9 cellular contexts compared by ENCODE assay signal in genomic region chr2:135997380-135997779, GRCh38. TPM values are rescaled to one million over a fixed set of nuclear protein-coding genes. Genes with fewer than 3 reads are reported as not detected.
A peak's percentile ranks its signal among the peaks of the same experiment; 100 is the strongest.
DNase-seq lines count a peak whose midpoint lies in the region; ATAC-seq and TF ChIP-seq lines count a peak whose summit lies in the region.
"Had no signal": no experiment of that assay in that cellular context is flagged by ENCODE, and none has a peak within 500 bp of the region (broad histone marks: within the 10 kb centered on the region; RNA-seq: fewer than 3 reads in every experiment).

No MANE protein-coding gene starts in this region.

- H3K9me2 ChIP-seq in MM.1S (replicated peaks; ENCODE audit: insufficient read depth, low read length) = no peaks in the 10 kb centered on the region

- peaks cover 35% of the 10 kb centered on the region for H3K4me1 Mint-ChIP-seq in nephron
- H3K4me1 Mint-ChIP-seq in T-helper 2 cell treated with Interferon-gamma antibody and Interleukin-4, amounts not matched to agents 5 μg/mL and 100 μg/mL, for 36 hours (ENCODE audit: low read depth) = peaks cover 29% of the 10 kb centered on the region

- peak; percentile 27 to 44 (median 34) for TF ChIP-seq CTCF in nephron (IDR thresholded peaks at IDR 0.05; ENCODE audit: unreplicated experiment in 3 of 3)
- no peak for TF ChIP-seq CTCF in MM.1S (IDR thresholded peaks at IDR 0.05; ENCODE audit: low read length)

- in situ Hi-C loops in SK-MEL-5 (cut with HindIII; ENCODE audit: low pct_unique_long_range_greater_than_20kb, low sequenced_read_pairs) = no loop called here

- H3K4me1 ChIP-seq in MM.1S (ENCODE audit: low read length) = no peaks in the 10 kb centered on the region

- H3K27me3 ChIP-seq in MM.1S (replicated peaks; ENCODE audit: insufficient read depth, low read length) = no peaks in the 10 kb centered on the region
- H3K27me3 ChIP-seq: cardiac muscle cell had no signal

- no peak overlapping the region for H2AFZ ChIP-seq in MM.1S (ENCODE audit: low read length)

- no peaks in the 10 kb centered on the region for H3K36me3 ChIP-seq in MM.1S (replicated peaks; ENCODE audit: insufficient read depth, low read length)
- H3K36me3 ChIP-seq: cardiac muscle cell had no signal

- no peaks in the 10 kb centered on the region for H3F3A ChIP-seq in MM.1S (ENCODE audit: insufficient read depth, low read length)

- H3K4me3 Mint-ChIP-seq in nephron = no peak overlapping the region
- no peak overlapping the region for H3K4me3 Mint-ChIP-seq in T-helper 2 cell treated with Interferon-gamma antibody and Interleukin-4, amounts not matched to agents 5 μg/mL and 100 μg/mL, for 36 hours

- peak overlapping the region in 2 of 3 experiments; percentile 28 to 53 for H3K27ac Mint-ChIP-seq in nephron
- no peak overlapping the region for H3K27ac Mint-ChIP-seq in T-helper 2 cell treated with Interferon-gamma antibody and Interleukin-4, amounts not matched to agents 5 μg/mL and 100 μg/mL, for 36 hours

- no peak overlapping the region for H3K27ac ChIP-seq in MM.1S (ENCODE audit: low read length)
- H3K27ac ChIP-seq: cardiac muscle cell had no signal

- no peaks in the 10 kb centered on the region for H3K36me3 Mint-ChIP-seq in nephron (ENCODE audit: low read depth)
- H3K36me3 Mint-ChIP-seq in T-helper 2 cell treated with Interferon-gamma antibody and Interleukin-4, amounts not matched to agents 5 μg/mL and 100 μg/mL, for 36 hours (ENCODE audit: low read depth) = peaks cover 31% of the 10 kb centered on the region

- no peaks in the 10 kb centered on the region for H3K9me3 Mint-ChIP-seq in nephron
- H3K9me3 Mint-ChIP-seq in T-helper 2 cell treated with Interferon-gamma antibody and Interleukin-4, amounts not matched to agents 5 μg/mL and 100 μg/mL, for 36 hours = peaks cover 4% of the 10 kb centered on the region

- H3K27me3 Mint-ChIP-seq in nephron (ENCODE audit: low read depth) = no peaks in the 10 kb centered on the region
- no peaks in the 10 kb centered on the region for H3K27me3 Mint-ChIP-seq in T-helper 2 cell treated with Interferon-gamma antibody and Interleukin-4, amounts not matched to agents 5 μg/mL and 100 μg/mL, for 36 hours (ENCODE audit: low read depth)

- no peak overlapping the region for H3K4me3 ChIP-seq in MM.1S (ENCODE audit: low read length)
- H3K4me3 ChIP-seq: cardiac muscle cell had no signal

- H3K9me3 ChIP-seq in MM.1S (replicated peaks; ENCODE audit: insufficient read depth, low read length) = no peaks in the 10 kb centered on the region

- ATAC-seq in GM18519 (IDR thresholded peaks at IDR 0.05; ENCODE audit: low FRiP score, unreplicated experiment) = peak; percentile 40
- peak; percentile 63 for ATAC-seq in HG02885 (IDR thresholded peaks at IDR 0.05; ENCODE audit: poor library complexity, unreplicated experiment)
- no peak for ATAC-seq in GM21737 (IDR thresholded peaks at IDR 0.05; ENCODE audit: unreplicated experiment)

- H4K20me1 ChIP-seq in MM.1S (ENCODE audit: insufficient read depth, low read length) = no peaks in the 10 kb centered on the region

- H3K9ac ChIP-seq in MM.1S (ENCODE audit: low read length) = no peak overlapping the region

- peak; percentile 49 for DNase-seq in SK-MEL-5 (ENCODE audit: low read depth, low spot score)
- no peak for DNase-seq in T-helper 2 cell treated with Interferon-gamma antibody and Interleukin-4, amounts not matched to agents 5 μg/mL and 100 μg/mL, for 36 hours (ENCODE audit: low spot score)
- DNase-seq in MM.1S = no peak
- DNase-seq in AG20443 (ENCODE audit: low spot score) = no peak

- no peak overlapping the region for H3K4me2 ChIP-seq in MM.1S (ENCODE audit: low read depth, low read length)

- no peaks in the 10 kb centered on the region for H3K79me2 ChIP-seq in MM.1S (ENCODE audit: low read length)

RNA-seq across cellular contexts. Expression of gene DARS1, which starts 12.0 kb away (rescaled TPM):
- total RNA-seq in SK-MEL-5 (2014; rRNA removed; shearing (Covaris generic)) = 127 and 145 TPM in 2 replicates
- polyA plus RNA-seq in SK-MEL-5 (2015; cell fraction: cytosol; rRNA removed) = 63.5 and 74.4 TPM in 2 replicates
- 40.4 and 46.9 TPM in 2 replicates for polyA plus RNA-seq in SK-MEL-5 (2015; cell fraction: nucleus; rRNA removed)
